In genomic region chr6:28089054-28089453, GRCh38 we compare ENCODE assay signal across 34 cellular contexts.
"Had no signal": no experiment of that assay in that cellular context is flagged by ENCODE, and none has a peak within 500 bp of the region (broad histone marks: within the 10 kb centered on the region; RNA-seq: fewer than 3 reads in every experiment).

No MANE protein-coding gene starts in this region.

- H3K4me3 Mint-ChIP-seq: activated B cell treated with CpG ODN at 0.5 μM for 24 hours; activated CD8-positive, alpha-beta T cell treated with anti-CD3 and anti-CD28 coated beads for 36 hours; activated naive CD4-positive, alpha-beta T cell treated with anti-CD3 and anti-CD28 coated beads for 36 hours; activated naive CD4-positive, alpha-beta T cell treated with anti-CD3 and anti-CD28 coated beads, Interleukin-2, amount 50 U/mL, for 24 hours; activated naive CD8-positive, alpha-beta T cell treated with anti-CD3 and anti-CD28 coated beads for 36 hours; activated naive CD8-positive, alpha-beta T cell treated with anti-CD3 and anti-CD28 coated beads, Interleukin-2, amount 50 U/mL, for 24 hours; activated T-cell treated with anti-CD3 and anti-CD28 coated beads, Interleukin-2, amount 50 U/mL, for 4 hours; activated T-helper 17 cell treated with anti-CD3 and anti-CD28 coated beads, Interleukin-2, amount 50 U/mL, for 72 hours; central memory CD8-positive, alpha-beta T cell; dendritic cell treated with granulocyte-macrophage colony-stimulating factor and Interleukin-4, amounts not matched to agents 40 ng/mL and 50 ng/mL, for 4 days; T-helper 17 cell; T-helper 2 cell treated with Interferon-gamma antibody and Interleukin-4, amounts not matched to agents 5 μg/mL and 100 μg/mL, for 36 hours had no signal

- DNase-seq: activated B cell treated with CpG ODN at 0.5 μM for 24 hours; activated CD4-positive, alpha-beta T cell treated with anti-CD3 and anti-CD28 coated beads for 48 hours; activated CD4-positive, alpha-beta T cell treated with anti-CD3 and anti-CD28 coated beads, Interleukin-2, amount 50 U/mL, for 1 hour; activated CD4-positive, alpha-beta T cell treated with anti-CD3 and anti-CD28 coated beads, Interleukin-2, amount 50 U/mL, for 48 hours; activated CD8-positive, alpha-beta memory T cell treated with anti-CD3 and anti-CD28 coated beads for 24 hours; activated CD8-positive, alpha-beta T cell treated with anti-CD3 and anti-CD28 coated beads for 36 hours; activated effector memory CD4-positive, alpha-beta T cell treated with Interleukin-2 at 50 U/mL for 16 hours; activated naive CD4-positive, alpha-beta T cell treated with anti-CD3 and anti-CD28 coated beads for 36 hours; activated naive CD8-positive, alpha-beta T cell treated with anti-CD3 and anti-CD28 coated beads for 36 hours; activated naive CD8-positive, alpha-beta T cell treated with anti-CD3 and anti-CD28 coated beads, Interleukin-2, amount 50 U/mL, for 24 hours; activated T-cell treated with anti-CD3 and anti-CD28 coated beads, Interleukin-2, amount 50 U/mL, for 4 hours; adrenal gland; amygdala; aorta; body of pancreas; dorsolateral prefrontal cortex; effector memory CD4-positive, alpha-beta T cell; esophagus squamous epithelium; foreskin melanocyte; heart right ventricle; T-helper 17 cell; T1000; WERI-Rb-1 had no signal

- H3K4me1 ChIP-seq: adrenal gland, body of pancreas, esophagus squamous epithelium, gastroesophageal sphincter had no signal

- H3K4me2 ChIP-seq: hepatocyte had no signal

- H3K4me1 Mint-ChIP-seq: activated naive CD8-positive, alpha-beta T cell treated with anti-CD3 and anti-CD28 coated beads for 36 hours; activated naive CD8-positive, alpha-beta T cell treated with anti-CD3 and anti-CD28 coated beads, Interleukin-2, amount 50 U/mL, for 24 hours; central memory CD8-positive, alpha-beta T cell; T-helper 17 cell had no signal

- ATAC-seq: activated CD4-positive, CD25-positive, alpha-beta regulatory T cell treated with anti-CD3 and anti-CD28 coated beads, Interleukin-2, amount 50 U/mL, for 24 hours; activated CD8-positive, alpha-beta T cell treated with anti-CD3 and anti-CD28 coated beads for 36 hours; activated naive CD8-positive, alpha-beta T cell treated with anti-CD3 and anti-CD28 coated beads, Interleukin-2, amount 50 U/mL, for 24 hours; activated T-cell treated with anti-CD3 and anti-CD28 coated beads, Interleukin-2, amount 50 U/mL, for 4 hours; activated T-helper 17 cell treated with anti-CD3 and anti-CD28 coated beads, Interleukin-2, amount 50 U/mL, for 72 hours; body of pancreas; gastroesophageal sphincter; heart right ventricle; T-helper 17 cell had no signal

- H3K36me3 ChIP-seq: adrenal gland had no signal

- H3K9me3 ChIP-seq: adrenal gland had no signal

- H3K27me3 Mint-ChIP-seq: activated B cell treated with CpG ODN at 0.5 μM for 24 hours; activated CD8-positive, alpha-beta T cell treated with anti-CD3 and anti-CD28 coated beads for 36 hours; activated naive CD8-positive, alpha-beta T cell treated with anti-CD3 and anti-CD28 coated beads for 36 hours; central memory CD8-positive, alpha-beta T cell; T-helper 17 cell had no signal

- H2AFZ ChIP-seq: hepatocyte had no signal

- H3K4me3 ChIP-seq: adrenal gland, body of pancreas, coronary artery, dorsolateral prefrontal cortex, esophagus squamous epithelium, gastroesophageal sphincter, heart right ventricle, hepatocyte had no signal

- H3K27me3 ChIP-seq: adrenal gland, body of pancreas, dorsolateral prefrontal cortex, hepatocyte had no signal

- H3K79me2 ChIP-seq: hepatocyte had no signal

- H3K27ac ChIP-seq: adrenal gland, body of pancreas, coronary artery, dorsolateral prefrontal cortex, epithelial cell of prostate, esophagus squamous epithelium, gastroesophageal sphincter, heart right ventricle, hepatocyte, WERI-Rb-1 had no signal

- H3K27ac Mint-ChIP-seq: activated B cell treated with CpG ODN at 0.5 μM for 24 hours; activated CD8-positive, alpha-beta T cell treated with anti-CD3 and anti-CD28 coated beads for 36 hours; activated naive CD4-positive, alpha-beta T cell treated with anti-CD3 and anti-CD28 coated beads for 36 hours; activated naive CD4-positive, alpha-beta T cell treated with anti-CD3 and anti-CD28 coated beads, Interleukin-2, amount 50 U/mL, for 24 hours; activated naive CD8-positive, alpha-beta T cell treated with anti-CD3 and anti-CD28 coated beads for 36 hours; activated naive CD8-positive, alpha-beta T cell treated with anti-CD3 and anti-CD28 coated beads, Interleukin-2, amount 50 U/mL, for 24 hours; activated T-helper 17 cell treated with anti-CD3 and anti-CD28 coated beads, Interleukin-2, amount 50 U/mL, for 72 hours; dendritic cell treated with granulocyte-macrophage colony-stimulating factor and Interleukin-4, amounts not matched to agents 40 ng/mL and 50 ng/mL, for 4 days; T-helper 17 cell; T-helper 2 cell treated with Interferon-gamma antibody and Interleukin-4, amounts not matched to agents 5 μg/mL and 100 μg/mL, for 36 hours had no signal

- FAIRE-seq: endothelial cell of umbilical vein had no signal
